ENCODE assay signal across 8 cellular contexts in the genomic region with DNA sequence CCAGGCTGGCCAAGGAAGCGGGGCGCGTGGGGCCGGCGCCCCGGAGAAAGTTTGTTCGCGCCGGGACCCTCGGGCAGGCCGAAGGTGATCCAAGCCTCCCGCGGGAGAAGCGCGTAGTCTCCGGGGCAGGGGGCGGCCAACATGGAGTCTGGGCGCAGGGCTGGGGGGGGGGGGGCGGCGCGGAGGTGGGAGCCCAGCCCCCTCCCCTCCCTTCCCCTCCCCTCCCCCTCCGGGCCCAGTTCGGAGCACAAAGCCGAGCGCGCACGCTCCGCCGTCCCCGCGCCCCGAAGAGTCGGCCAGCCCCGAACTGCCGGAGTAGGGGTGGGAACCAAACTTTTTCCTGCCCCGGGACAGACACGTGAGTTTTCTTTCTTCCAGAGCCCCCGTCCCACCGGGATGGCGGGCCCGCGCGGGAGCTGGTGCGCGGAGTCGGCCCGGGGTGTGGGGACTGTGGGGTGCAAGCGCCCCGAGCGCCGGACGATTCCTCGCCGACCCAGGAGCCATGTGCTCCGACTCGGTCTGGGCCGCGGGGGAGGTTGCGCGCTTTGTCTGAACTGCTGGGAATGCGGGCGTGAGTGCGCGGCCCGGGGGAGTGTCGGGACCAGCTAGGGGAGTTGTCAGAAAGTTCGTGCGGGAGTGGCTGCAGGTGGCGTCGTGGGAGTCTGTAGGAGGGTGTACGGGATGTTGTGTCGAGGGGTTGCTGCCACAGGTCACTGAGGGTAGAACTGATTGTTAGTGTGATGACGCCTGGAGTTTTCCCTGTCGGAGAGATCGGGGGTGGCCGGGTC. TPM values are rescaled to one million over a fixed set of nuclear protein-coding genes. Genes with fewer than 3 reads are reported as not detected.
DNase-seq lines count a peak whose midpoint lies in the region; ATAC-seq and TF ChIP-seq lines count a peak whose summit lies in the region.

No MANE protein-coding gene starts in this region.

- peaks cover 24% of the 10 kb centered on the region for H3K36me3 ChIP-seq in OCI-LY1 (ENCODE audit: insufficient read depth, low read length)
- H3K36me3 ChIP-seq in neutrophil = no peaks in the 10 kb centered on the region
- no peaks in the 10 kb centered on the region for H3K36me3 ChIP-seq in uterus

- intact Hi-C loops in uterus (cut with DNase I; ENCODE audit: low total_unique reads) = no loop called here

- H3K4me3 ChIP-seq in OCI-LY1 (ENCODE audit: low read depth, low read length, poor library complexity, severe bottlenecking) = peak overlapping the region; percentile 77
- peak overlapping the region; percentile 77 to 97 for H3K4me3 ChIP-seq in neutrophil (ENCODE audit: low read depth in 1 of 2, low read length in 1 of 2)
- peak overlapping the region; percentile 75 to 90 for H3K4me3 ChIP-seq in uterus

- H3K9me3 ChIP-seq in OCI-LY1 (ENCODE audit: low read length) = no peaks in the 10 kb centered on the region
- H3K9me3 ChIP-seq in neutrophil = no peaks in the 10 kb centered on the region
- H3K9me3 ChIP-seq in uterus = no peaks in the 10 kb centered on the region

- peak; percentile 10 for DNase-seq in NCI-H1694 treated with DMSO at 0.1 percent for 48 hours (lab: John Stamatoyannopoulos, UW)
- DNase-seq in NCI-H1694 (lab: John Stamatoyannopoulos, UW) = no peak
- DNase-seq in foreskin keratinocyte = peak in 1 of 2 donors; percentile 18
- DNase-seq in uterus = peak; percentile 76 to 85
- no peak for DNase-seq in H4 (ENCODE audit: low spot score)

- H3K4me1 ChIP-seq in OCI-LY1 (ENCODE audit: insufficient read depth, low read length, severe bottlenecking) (peaks cover 23% of the 10 kb centered on the region), foreskin keratinocyte (no peaks in the 10 kb centered on the region), neutrophil (ENCODE audit: control insufficient read depth in 1 of 2, insufficient read depth in 1 of 2, low read depth in 1 of 2, low read length in 1 of 2) (peaks cover 16 to 17% of the 10 kb centered on the region in 2 experiments), uterus (peaks cover 0 to 8% of the 10 kb centered on the region in 2 donors)

- H3K9ac ChIP-seq in OCI-LY1 (ENCODE audit: low read length) = peak overlapping the region; percentile 93

- H3K27ac ChIP-seq in OCI-LY1 (ENCODE audit: low read depth, low read length, poor library complexity, severe bottlenecking) (peak overlapping the region; percentile 34), foreskin keratinocyte (peak overlapping the region; percentile 87), neutrophil (peak overlapping the region; percentile 74), uterus (peak overlapping the region; percentile 90 to 99)

- H3K4me1 Mint-ChIP-seq in activated T-helper 17 cell treated with anti-CD3 and anti-CD28 coated beads, Interleukin-2, amount 50 U/mL, for 72 hours = peaks cover 25% of the 10 kb centered on the region

- H3F3A ChIP-seq in OCI-LY1 (ENCODE audit: insufficient read depth, low read length) = peaks cover 5% of the 10 kb centered on the region; the same call in 1 of the 2 replicates

- peak; percentile 1 for ATAC-seq in activated T-helper 17 cell treated with anti-CD3 and anti-CD28 coated beads, Interleukin-2, amount 50 U/mL, for 72 hours (replicated peaks)
- ATAC-seq in foreskin keratinocyte = peak; percentile 35

- no peaks in the 10 kb centered on the region for H3K9me3 Mint-ChIP-seq in activated T-helper 17 cell treated with anti-CD3 and anti-CD28 coated beads, Interleukin-2, amount 50 U/mL, for 72 hours

- H3K79me2 ChIP-seq in OCI-LY1 (ENCODE audit: insufficient read depth, low read length) = peaks cover 27% of the 10 kb centered on the region

- no peaks in the 10 kb centered on the region for H3K9me2 ChIP-seq in OCI-LY1 (ENCODE audit: low read depth, low read length)

- H4K20me1 ChIP-seq in OCI-LY1 (ENCODE audit: insufficient read depth, low read length) = no peaks in the 10 kb centered on the region

- H3K4me2 ChIP-seq in OCI-LY1 (ENCODE audit: low read length) = peak overlapping the region; percentile 71

- peak; percentile 26 to 60 for TF ChIP-seq POLR2A in uterus (IDR thresholded peaks at IDR 0.05)

- no peak for TF ChIP-seq CTCF in OCI-LY1 (IDR thresholded peaks at IDR 0.05; ENCODE audit: low read length)
- TF ChIP-seq CTCF in foreskin keratinocyte (conservative IDR thresholded peaks at IDR 0.05) = no peak
- no peak for TF ChIP-seq CTCF in neutrophil (IDR thresholded peaks at IDR 0.05)
- no peak for TF ChIP-seq CTCF in uterus (IDR thresholded peaks at IDR 0.05)

- H2AFZ ChIP-seq in OCI-LY1 (ENCODE audit: low read length) = no peak overlapping the region

- peak overlapping the region; percentile 98 for H3K4me3 Mint-ChIP-seq in activated T-helper 17 cell treated with anti-CD3 and anti-CD28 coated beads, Interleukin-2, amount 50 U/mL, for 72 hours

- H3K27ac Mint-ChIP-seq in activated T-helper 17 cell treated with anti-CD3 and anti-CD28 coated beads, Interleukin-2, amount 50 U/mL, for 72 hours = peak overlapping the region; percentile 95

- peaks cover 52% of the 10 kb centered on the region for H3K36me3 Mint-ChIP-seq in activated T-helper 17 cell treated with anti-CD3 and anti-CD28 coated beads, Interleukin-2, amount 50 U/mL, for 72 hours (ENCODE audit: low read depth)

- H3K27me3 ChIP-seq in OCI-LY1 (ENCODE audit: insufficient read depth, low read length) (no peaks in the 10 kb centered on the region), foreskin keratinocyte (no peaks in the 10 kb centered on the region), neutrophil (peaks cover 60% of the 10 kb centered on the region), uterus (no peaks in the 10 kb centered on the region)

- H3K27me3 Mint-ChIP-seq in activated T-helper 17 cell treated with anti-CD3 and anti-CD28 coated beads, Interleukin-2, amount 50 U/mL, for 72 hours = no peaks in the 10 kb centered on the region

RNA-seq across cellular contexts. Expression of gene TGIF2, which starts 1.1 kb away (rescaled TPM):
- 10 to 100 TPM; 43.8 to 57.1 TPM for total RNA-seq in activated T-helper 17 cell treated with anti-CD3 and anti-CD28 coated beads, Interleukin-2, amount 50 U/mL, for 72 hours
- total RNA-seq in foreskin keratinocyte (15.3 and 16.3 TPM in 2 replicates), uterus (10 to 100 TPM in 2 of 4 donors, 1 to 10 TPM in 2; 3.3 to 35.7 (median 17.7) TPM)
- 9.6 and 11.0 TPM in 2 replicates for polyA plus RNA-seq in foreskin keratinocyte
- total RNA-seq in H4 (2014; rRNA removed; shearing (Covaris generic)) = 6.6 and 9.0 TPM in 2 replicates

RNA-seq across cellular contexts. Expression of gene RAB5IF, which starts 31.1 kb away (rescaled TPM):
- total RNA-seq in activated T-helper 17 cell treated with anti-CD3 and anti-CD28 coated beads, Interleukin-2, amount 50 U/mL, for 72 hours = 100 to 1,000 TPM in 1 of 2 donors, 10 to 100 TPM in 1; 60.8 to 186 TPM
- total RNA-seq in foreskin keratinocyte (109 and 111 TPM in 2 replicates), uterus (10 to 100 TPM; 12.8 to 37.7 (median 28.5) TPM)
- 137 and 147 TPM in 2 replicates for polyA plus RNA-seq in foreskin keratinocyte
- total RNA-seq in H4 (2014; rRNA removed; shearing (Covaris generic)) = 215 and 237 TPM in 2 replicates

RNA-seq across cellular contexts. Expression of gene MYL9, which starts 33.2 kb away (rescaled TPM):
- total RNA-seq in activated T-helper 17 cell treated with anti-CD3 and anti-CD28 coated beads, Interleukin-2, amount 50 U/mL, for 72 hours = 10 to 100 TPM in 1 of 2 donors, 1 to 10 TPM in 1; 4.4 to 10.1 TPM
- total RNA-seq in foreskin keratinocyte (5.3 and 7.7 TPM in 2 replicates), uterus (1,000 to 10,000 TPM in 1 of 4 donors, 100 to 1,000 TPM in 2, 10 to 100 TPM in 1; 18.5 to 1,447 (median 245) TPM)
- 11.2 and 14.6 TPM in 2 replicates for polyA plus RNA-seq in foreskin keratinocyte
- not detected in 2 replicates for total RNA-seq in H4 (2014; rRNA removed; shearing (Covaris generic))

Comparison
In these comparisons a context has a peak if more than half of its experiments do, and no peak if none do; other contexts are left out.
1. DNase-seq: peak in NCI-H1694 treated with DMSO at 0.1 percent for 48 hours (single experiment) and uterus (2 of 2); none in NCI-H1694 (single experiment) and H4 (single experiment).
2. H3K27ac ChIP-seq: peak in every context shown above with its lines; median percentile 94 in uterus; 87 in foreskin keratinocyte; 74 in neutrophil; 34 in OCI-LY1.
3. Peak in every context shown above with its lines, with median percentiles within 50 percentile points of each other: H3K4me3 ChIP-seq.